ENCODE assay signal across 1 cellular context in the genomic region with DNA sequence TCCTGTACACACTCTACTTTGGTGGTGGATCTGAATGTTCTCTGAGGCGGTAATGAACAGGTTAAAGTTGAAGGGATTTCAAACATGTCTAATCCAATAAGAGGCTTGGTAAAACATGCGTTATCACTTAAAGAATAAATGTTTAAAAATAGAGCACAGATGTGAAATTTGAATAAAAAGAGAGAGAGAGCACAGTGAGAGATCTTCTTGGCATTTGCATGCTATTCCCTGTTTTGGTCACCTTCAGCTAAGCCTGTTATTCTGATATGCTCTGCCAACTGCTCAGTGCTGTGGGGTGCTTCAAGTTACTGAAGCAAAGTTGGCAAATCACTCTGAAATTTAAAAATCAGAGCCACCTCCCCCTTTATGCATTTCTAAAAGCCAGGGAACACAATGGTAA.
TF ChIP-seq lines count a peak whose summit lies in the region.

No MANE protein-coding gene starts in this region.

TF ChIP-seq in SK-N-SH, 30 proteins besides CTCF, POLR2A, EP300 and RAD21 (continued from another document):
- no peak for TF ChIP-seq MXI1 (IDR thresholded peaks at IDR 0.05; ENCODE audit: low read depth, low read length)
- TF ChIP-seq FOSL2 (IDR thresholded peaks at IDR 0.05; ENCODE audit: borderline replicate concordance, low read depth) = no peak
TF ChIP-seq in SK-N-SH: peak in this region for 0.
